ENCODE assay signal across 4 cellular contexts in the genomic region with DNA sequence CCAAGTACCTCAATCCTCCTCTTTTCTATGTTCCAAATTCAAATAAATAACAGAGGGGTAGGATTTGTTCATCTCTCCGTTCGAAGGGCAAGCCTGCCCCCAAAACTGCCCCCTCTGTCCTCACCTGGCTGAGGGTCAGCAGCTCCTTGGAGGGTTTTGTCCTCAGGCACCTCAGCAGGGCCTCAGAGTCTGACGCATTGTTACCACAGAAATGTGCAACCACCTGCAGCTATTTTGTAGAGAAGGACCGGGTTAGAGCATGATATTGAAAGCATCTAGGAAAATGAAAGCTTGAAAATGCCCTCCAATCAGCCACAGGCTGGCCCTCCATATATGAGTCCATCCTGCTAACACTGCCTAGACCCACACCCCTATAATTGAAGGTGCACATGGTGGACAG. TPM values are rescaled to one million over a fixed set of nuclear protein-coding genes. Genes with fewer than 3 reads are reported as not detected.
"Had no signal": no experiment of that assay in that cellular context is flagged by ENCODE, and none has a peak within 500 bp of the region (broad histone marks: within the 10 kb centered on the region; RNA-seq: fewer than 3 reads in every experiment).

No MANE protein-coding gene starts in this region.

- DNase-seq: GDM1, GF-D8 had no signal

- H3K4me3 ChIP-seq: GM12878 had no signal

- ATAC-seq: GM12878 had no signal

RNA-seq across cellular contexts. Expression of gene CES5A, which starts 13.9 kb away (rescaled TPM):
- total RNA-seq: G401, GM12878 had no signal

RNA-seq across cellular contexts. Expression of gene CES1, which starts 28.4 kb away (rescaled TPM):
- total RNA-seq: G401 had no signal
